Comparison of ENCODE assay signal across 1 cellular context in the genomic region with DNA sequence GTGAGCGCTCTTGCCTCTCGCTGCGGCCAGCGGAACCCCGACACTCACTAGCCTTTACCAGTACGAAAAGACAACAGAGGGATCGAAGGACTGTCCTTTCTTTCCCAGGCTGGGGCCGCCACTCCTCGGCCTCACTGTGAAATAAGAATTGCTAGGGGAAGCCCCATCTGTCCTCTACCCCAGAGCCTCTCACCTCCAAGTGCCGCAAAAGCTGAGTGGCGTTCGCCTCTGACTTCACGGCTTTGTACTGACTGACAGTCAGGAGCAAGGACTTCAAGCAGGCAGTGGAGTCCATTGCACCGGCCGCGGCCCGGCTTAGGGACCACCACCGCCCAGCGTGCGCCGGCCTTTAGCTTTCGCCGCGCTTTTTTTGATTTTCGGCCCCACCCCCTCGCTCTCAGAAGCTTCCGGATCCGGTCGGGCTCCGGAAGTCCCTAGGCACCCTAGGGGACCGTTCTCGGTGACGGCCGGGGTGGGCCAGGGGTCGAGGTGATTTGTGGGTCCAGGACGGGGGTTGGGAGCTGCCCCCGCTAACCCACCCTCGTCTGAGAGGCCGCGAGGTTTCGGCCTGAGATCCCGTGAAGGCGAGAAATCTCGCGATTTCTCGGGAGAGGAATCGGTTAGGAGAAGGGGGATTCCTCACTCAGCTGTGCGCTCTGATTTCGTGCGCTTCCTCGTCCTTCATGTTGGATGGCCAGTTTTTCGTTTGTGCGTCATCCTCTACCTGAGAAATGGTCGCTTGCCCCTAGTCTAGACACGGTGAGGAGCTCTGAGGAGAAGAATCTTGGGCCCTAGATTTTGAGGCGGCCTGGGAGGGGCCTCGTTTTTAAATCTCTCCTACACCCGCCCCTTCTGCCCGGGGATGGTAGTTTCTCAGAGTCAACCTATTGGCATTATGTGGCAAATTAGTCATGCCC.
TF ChIP-seq lines count a peak whose summit lies in the region.

A gene (minus strand): TSS at position 358 of the 917 bp plus-strand sequence. CDS start 63 bp downstream, at position 295.
A gene with protein sequence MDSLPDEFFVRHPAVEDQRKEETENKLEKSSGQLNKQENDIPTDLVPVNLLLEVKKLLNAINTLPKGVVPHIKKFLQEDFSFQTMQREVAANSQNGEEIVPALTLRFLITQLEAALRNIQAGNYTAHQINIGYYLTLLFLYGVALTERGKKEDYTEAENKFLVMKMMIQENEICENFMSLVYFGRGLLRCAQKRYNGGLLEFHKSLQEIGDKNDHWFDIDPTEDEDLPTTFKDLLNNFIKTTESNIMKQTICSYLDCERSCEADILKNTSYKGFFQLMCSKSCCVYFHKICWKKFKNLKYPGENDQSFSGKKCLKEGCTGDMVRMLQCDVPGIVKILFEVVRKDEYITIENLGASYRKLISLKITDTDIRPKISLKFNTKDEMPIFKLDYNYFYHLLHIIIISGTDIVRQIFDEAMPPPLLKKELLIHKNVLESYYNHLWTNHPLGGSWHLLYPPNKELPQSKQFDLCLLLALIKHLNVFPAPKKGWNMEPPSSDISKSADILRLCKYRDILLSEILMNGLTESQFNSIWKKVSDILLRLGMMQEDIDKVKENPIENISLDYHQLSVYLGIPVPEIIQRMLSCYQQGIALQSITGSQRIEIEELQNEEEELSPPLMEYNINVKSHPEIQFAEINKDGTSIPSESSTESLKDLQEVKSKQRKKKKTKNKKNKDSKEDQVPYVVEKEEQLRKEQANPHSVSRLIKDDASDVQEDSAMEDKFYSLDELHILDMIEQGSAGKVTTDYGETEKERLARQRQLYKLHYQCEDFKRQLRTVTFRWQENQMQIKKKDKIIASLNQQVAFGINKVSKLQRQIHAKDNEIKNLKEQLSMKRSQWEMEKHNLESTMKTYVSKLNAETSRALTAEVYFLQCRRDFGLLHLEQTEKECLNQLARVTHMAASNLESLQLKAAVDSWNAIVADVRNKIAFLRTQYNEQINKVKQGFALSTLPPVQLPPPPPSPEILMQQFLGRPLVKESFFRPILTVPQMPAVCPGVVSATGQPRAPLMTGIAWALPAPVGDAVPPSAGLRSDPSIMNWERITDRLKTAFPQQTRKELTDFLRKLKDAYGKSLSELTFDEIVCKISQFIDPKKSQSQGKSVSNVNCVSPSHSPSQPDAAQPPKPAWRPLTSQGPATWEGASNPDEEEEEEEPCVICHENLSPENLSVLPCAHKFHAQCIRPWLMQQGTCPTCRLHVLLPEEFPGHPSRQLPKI (plus strand): TSS at position 642 of the 917 bp plus-strand sequence. CDS start 15,685 bp downstream, outside the sequence.

TF ChIP-seq in HepG2, 621 proteins besides CTCF, POLR2A, EP300 and RAD21 (continued from another document and continues in another):
- TF ChIP-seq, protein P1, sequence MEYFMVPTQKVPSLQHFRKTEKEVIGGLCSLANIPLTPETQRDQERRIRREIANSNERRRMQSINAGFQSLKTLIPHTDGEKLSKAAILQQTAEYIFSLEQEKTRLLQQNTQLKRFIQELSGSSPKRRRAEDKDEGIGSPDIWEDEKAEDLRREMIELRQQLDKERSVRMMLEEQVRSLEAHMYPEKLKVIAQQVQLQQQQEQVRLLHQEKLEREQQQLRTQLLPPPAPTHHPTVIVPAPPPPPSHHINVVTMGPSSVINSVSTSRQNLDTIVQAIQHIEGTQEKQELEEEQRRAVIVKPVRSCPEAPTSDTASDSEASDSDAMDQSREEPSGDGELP (IDR thresholded peaks at IDR 0.05; ENCODE audit: borderline replicate concordance, low read depth): peak; percentile 95
- peak; percentile 62; the same call in 1 of the 2 replicates for TF ChIP-seq ZNF572 (CRISPR knock-in tag; IDR thresholded peaks at IDR 0.05)
- peak; percentile 72; the same call in 1 of the 2 replicates for TF ChIP-seq ZNF138 (CRISPR knock-in tag; IDR thresholded peaks at IDR 0.05; ENCODE audit: low read depth)
- TF ChIP-seq ZNF792 (CRISPR knock-in tag; IDR thresholded peaks at IDR 0.05): no peak; the same call in none of the 2 replicates
- TF ChIP-seq FOXC1 (CRISPR knock-in tag; IDR thresholded peaks at IDR 0.05; ENCODE audit: borderline replicate concordance): no peak
- TF ChIP-seq, protein P2, sequence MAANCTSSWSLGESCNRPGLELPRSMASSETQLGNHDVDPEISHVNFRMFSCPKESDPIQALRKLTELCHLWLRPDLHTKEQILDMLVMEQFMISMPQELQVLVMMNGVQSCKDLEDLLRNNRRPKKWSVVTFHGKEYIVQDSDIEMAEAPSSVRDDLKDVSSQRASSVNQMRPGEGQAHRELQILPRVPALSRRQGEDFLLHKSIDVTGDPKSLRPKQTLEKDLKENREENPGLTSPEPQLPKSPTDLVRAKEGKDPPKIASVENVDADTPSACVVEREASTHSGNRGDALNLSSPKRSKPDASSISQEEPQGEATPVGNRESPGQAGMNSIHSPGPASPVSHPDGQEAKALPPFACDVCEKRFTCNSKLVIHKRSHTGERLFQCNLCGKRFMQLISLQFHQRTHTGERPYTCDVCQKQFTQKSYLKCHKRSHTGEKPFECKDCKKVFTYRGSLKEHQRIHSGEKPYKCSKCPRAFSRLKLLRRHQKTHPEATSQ (CRISPR knock-in tag; IDR thresholded peaks at IDR 0.05; ENCODE audit: borderline replicate concordance): peak; percentile 94; the same call in 1 of the 2 replicates
- TF ChIP-seq ZNF44 (CRISPR knock-in tag; IDR thresholded peaks at IDR 0.05): no peak
- TF ChIP-seq KDM6A (CRISPR knock-in tag; IDR thresholded peaks at IDR 0.05; ENCODE audit: low read depth): 0 out of 2 replicates have a peak, but pooled peaks have one; percentile 11
- TF ChIP-seq NR3C1 (CRISPR knock-in tag; IDR thresholded peaks at IDR 0.05): no peak
- no peak for TF ChIP-seq CENPT (CRISPR knock-in tag; IDR thresholded peaks at IDR 0.05; ENCODE audit: low read depth)
- TF ChIP-seq, protein P3, sequence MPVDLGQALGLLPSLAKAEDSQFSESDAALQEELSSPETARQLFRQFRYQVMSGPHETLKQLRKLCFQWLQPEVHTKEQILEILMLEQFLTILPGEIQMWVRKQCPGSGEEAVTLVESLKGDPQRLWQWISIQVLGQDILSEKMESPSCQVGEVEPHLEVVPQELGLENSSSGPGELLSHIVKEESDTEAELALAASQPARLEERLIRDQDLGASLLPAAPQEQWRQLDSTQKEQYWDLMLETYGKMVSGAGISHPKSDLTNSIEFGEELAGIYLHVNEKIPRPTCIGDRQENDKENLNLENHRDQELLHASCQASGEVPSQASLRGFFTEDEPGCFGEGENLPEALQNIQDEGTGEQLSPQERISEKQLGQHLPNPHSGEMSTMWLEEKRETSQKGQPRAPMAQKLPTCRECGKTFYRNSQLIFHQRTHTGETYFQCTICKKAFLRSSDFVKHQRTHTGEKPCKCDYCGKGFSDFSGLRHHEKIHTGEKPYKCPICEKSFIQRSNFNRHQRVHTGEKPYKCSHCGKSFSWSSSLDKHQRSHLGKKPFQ (CRISPR knock-in tag; IDR thresholded peaks at IDR 0.05; ENCODE audit: insufficient replicate concordance): no peak
- TF ChIP-seq ZNF354B (CRISPR knock-in tag; IDR thresholded peaks at IDR 0.05): peak; percentile 46; the same call in 1 of the 2 replicates
- no peak for TF ChIP-seq GTF2F1 (IDR thresholded peaks at IDR 0.05; ENCODE audit: low read length)
- no peak for TF ChIP-seq ZNF547 (CRISPR knock-in tag; IDR thresholded peaks at IDR 0.05)
- TF ChIP-seq, protein P4, sequence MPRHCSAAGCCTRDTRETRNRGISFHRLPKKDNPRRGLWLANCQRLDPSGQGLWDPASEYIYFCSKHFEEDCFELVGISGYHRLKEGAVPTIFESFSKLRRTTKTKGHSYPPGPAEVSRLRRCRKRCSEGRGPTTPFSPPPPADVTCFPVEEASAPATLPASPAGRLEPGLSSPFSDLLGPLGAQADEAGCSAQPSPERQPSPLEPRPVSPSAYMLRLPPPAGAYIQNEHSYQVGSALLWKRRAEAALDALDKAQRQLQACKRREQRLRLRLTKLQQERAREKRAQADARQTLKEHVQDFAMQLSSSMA (CRISPR knock-in tag; IDR thresholded peaks at IDR 0.05): no peak
- TF ChIP-seq MAF1 (CRISPR knock-in tag; IDR thresholded peaks at IDR 0.05; ENCODE audit: borderline replicate concordance): no peak
- peak; percentile 28; the same call in 1 of the 2 replicates for TF ChIP-seq ZSCAN9 (CRISPR knock-in tag; IDR thresholded peaks at IDR 0.05; ENCODE audit: borderline replicate concordance)
- peak; percentile 51 for TF ChIP-seq YY1 (IDR thresholded peaks at IDR 0.05; ENCODE audit: insufficient read depth, insufficient replicate concordance, low read depth, low read length)
- TF ChIP-seq ZNF598 (CRISPR knock-in tag; IDR thresholded peaks at IDR 0.05; ENCODE audit: borderline replicate concordance): peak; percentile 65; the same call in 1 of the 2 replicates
- TF ChIP-seq, protein P5, sequence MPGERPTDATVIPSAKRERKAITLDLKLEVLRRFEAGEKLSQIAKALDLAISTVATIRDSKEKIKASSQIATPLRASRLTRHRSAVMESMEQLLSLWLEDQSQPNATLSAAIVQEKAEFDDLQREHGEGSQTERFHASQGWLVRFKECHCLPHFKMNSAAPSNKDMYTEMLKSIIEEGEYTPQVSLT (CRISPR knock-in tag; IDR thresholded peaks at IDR 0.05; ENCODE audit: borderline replicate concordance, low read depth): no peak
- TF ChIP-seq ZNF614 (CRISPR knock-in tag; IDR thresholded peaks at IDR 0.05; ENCODE audit: borderline replicate concordance): peak; percentile 34; the same call in 1 of the 2 replicates
- no peak for TF ChIP-seq ZNF720 (CRISPR knock-in tag; IDR thresholded peaks at IDR 0.05)
- TF ChIP-seq, protein P6, sequence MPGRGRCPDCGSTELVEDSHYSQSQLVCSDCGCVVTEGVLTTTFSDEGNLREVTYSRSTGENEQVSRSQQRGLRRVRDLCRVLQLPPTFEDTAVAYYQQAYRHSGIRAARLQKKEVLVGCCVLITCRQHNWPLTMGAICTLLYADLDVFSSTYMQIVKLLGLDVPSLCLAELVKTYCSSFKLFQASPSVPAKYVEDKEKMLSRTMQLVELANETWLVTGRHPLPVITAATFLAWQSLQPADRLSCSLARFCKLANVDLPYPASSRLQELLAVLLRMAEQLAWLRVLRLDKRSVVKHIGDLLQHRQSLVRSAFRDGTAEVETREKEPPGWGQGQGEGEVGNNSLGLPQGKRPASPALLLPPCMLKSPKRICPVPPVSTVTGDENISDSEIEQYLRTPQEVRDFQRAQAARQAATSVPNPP (CRISPR knock-in tag; IDR thresholded peaks at IDR 0.05): peak; percentile 82
- TF ChIP-seq ZMAT3 (CRISPR knock-in tag; conservative IDR thresholded peaks at IDR 0.05): peak; percentile 69; the same call in 1 of the 2 replicates
- peak; percentile 65 for TF ChIP-seq HNRNPLL (IDR thresholded peaks at IDR 0.05; ENCODE audit: low read depth, low read length, poor library complexity, severe bottlenecking)
- peak; percentile 17; the same call in 1 of the 2 replicates for TF ChIP-seq KLF6 (CRISPR knock-in tag; IDR thresholded peaks at IDR 0.05)
- no peak for TF ChIP-seq ZNF496 (CRISPR knock-in tag; IDR thresholded peaks at IDR 0.05; ENCODE audit: insufficient replicate concordance)
- TF ChIP-seq FOXK1 (CRISPR knock-in tag; IDR thresholded peaks at IDR 0.05; ENCODE audit: borderline replicate concordance, low read depth): 0 out of 2 replicates have a peak, but pooled peaks have one; percentile 31
- TF ChIP-seq ZNF343 (CRISPR knock-in tag; IDR thresholded peaks at IDR 0.05): peak; percentile 40; the same call in 1 of the 2 replicates
- TF ChIP-seq GFI1 (CRISPR knock-in tag; IDR thresholded peaks at IDR 0.05; ENCODE audit: borderline replicate concordance): peak; percentile 75; the same call in 1 of the 2 replicates
- TF ChIP-seq AKAP8 (CRISPR knock-in tag; IDR thresholded peaks at IDR 0.05): 0 out of 2 replicates have a peak, but pooled peaks have one; percentile 49
- peak; percentile 18; the same call in 1 of the 2 replicates for TF ChIP-seq ZFP37 (CRISPR knock-in tag; IDR thresholded peaks at IDR 0.05; ENCODE audit: borderline replicate concordance)
- TF ChIP-seq, protein P7, sequence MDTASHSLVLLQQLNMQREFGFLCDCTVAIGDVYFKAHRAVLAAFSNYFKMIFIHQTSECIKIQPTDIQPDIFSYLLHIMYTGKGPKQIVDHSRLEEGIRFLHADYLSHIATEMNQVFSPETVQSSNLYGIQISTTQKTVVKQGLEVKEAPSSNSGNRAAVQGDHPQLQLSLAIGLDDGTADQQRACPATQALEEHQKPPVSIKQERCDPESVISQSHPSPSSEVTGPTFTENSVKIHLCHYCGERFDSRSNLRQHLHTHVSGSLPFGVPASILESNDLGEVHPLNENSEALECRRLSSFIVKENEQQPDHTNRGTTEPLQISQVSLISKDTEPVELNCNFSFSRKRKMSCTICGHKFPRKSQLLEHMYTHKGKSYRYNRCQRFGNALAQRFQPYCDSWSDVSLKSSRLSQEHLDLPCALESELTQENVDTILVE (CRISPR knock-in tag; IDR thresholded peaks at IDR 0.05): peak; percentile 99
- no peak for TF ChIP-seq MATR3 (CRISPR knock-in tag; IDR thresholded peaks at IDR 0.05)
- TF ChIP-seq CCAR2 (optimal IDR thresholded peaks at IDR 0.05; ENCODE audit: low read depth, low read length): no peak
- TF ChIP-seq ZNF672 (CRISPR knock-in tag; IDR thresholded peaks at IDR 0.05): no peak
- TF ChIP-seq, protein P8, sequence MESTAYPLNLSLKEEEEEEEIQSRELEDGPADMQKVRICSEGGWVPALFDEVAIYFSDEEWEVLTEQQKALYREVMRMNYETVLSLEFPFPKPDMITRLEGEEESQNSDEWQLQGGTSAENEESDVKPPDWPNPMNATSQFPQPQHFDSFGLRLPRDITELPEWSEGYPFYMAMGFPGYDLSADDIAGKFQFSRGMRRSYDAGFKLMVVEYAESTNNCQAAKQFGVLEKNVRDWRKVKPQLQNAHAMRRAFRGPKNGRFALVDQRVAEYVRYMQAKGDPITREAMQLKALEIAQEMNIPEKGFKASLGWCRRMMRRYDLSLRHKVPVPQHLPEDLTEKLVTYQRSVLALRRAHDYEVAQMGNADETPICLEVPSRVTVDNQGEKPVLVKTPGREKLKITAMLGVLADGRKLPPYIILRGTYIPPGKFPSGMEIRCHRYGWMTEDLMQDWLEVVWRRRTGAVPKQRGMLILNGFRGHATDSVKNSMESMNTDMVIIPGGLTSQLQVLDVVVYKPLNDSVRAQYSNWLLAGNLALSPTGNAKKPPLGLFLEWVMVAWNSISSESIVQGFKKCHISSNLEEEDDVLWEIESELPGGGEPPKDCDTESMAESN (CRISPR knock-in tag; conservative IDR thresholded peaks at IDR 0.05): peak; percentile 71
- TF ChIP-seq ISL2 (CRISPR knock-in tag; IDR thresholded peaks at IDR 0.05): peak; percentile 75
- 0 out of 2 replicates have a peak, but pooled peaks have one; percentile 61 for TF ChIP-seq ZNF335 (CRISPR knock-in tag; IDR thresholded peaks at IDR 0.05)
- peak; percentile 41; the same call in 1 of the 2 replicates for TF ChIP-seq ZNF782 (CRISPR knock-in tag; IDR thresholded peaks at IDR 0.05; ENCODE audit: borderline replicate concordance)
- TF ChIP-seq, protein P9, sequence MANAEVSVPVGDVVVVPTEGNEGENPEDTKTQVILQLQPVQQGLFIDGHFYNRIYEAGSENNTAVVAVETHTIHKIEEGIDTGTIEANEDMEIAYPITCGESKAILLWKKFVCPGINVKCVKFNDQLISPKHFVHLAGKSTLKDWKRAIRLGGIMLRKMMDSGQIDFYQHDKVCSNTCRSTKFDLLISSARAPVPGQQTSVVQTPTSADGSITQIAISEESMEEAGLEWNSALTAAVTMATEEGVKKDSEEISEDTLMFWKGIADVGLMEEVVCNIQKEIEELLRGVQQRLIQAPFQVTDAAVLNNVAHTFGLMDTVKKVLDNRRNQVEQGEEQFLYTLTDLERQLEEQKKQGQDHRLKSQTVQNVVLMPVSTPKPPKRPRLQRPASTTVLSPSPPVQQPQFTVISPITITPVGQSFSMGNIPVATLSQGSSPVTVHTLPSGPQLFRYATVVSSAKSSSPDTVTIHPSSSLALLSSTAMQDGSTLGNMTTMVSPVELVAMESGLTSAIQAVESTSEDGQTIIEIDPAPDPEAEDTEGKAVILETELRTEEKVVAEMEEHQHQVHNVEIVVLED (CRISPR knock-in tag; IDR thresholded peaks at IDR 0.05; ENCODE audit: borderline replicate concordance): peak; percentile 67; the same call in 1 of the 2 replicates
